21 cellular contexts compared by ENCODE assay signal in the genomic region with DNA sequence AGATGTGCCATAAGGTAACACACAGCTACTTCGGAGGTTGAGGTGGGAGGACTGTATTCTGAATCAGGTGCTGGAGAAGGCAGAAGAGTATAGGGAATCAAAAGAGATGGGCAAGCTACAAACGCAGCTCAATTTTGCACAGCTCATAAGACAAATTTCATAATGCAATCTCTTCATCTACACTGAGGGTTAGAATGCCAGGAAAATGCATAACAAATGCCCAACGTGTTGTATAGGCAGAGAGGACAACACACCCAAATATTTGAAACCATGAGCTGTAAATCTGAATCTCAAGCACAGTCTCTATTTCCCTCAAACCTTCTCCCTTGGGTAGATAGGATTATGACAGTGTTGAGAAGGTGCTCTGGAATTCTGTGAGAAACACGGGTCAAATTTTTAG.
DNase-seq lines count a peak whose midpoint lies in the region; ATAC-seq and TF ChIP-seq lines count a peak whose summit lies in the region.
"Had no signal": no experiment of that assay in that cellular context is flagged by ENCODE, and none has a peak within 500 bp of the region (broad histone marks: within the 10 kb centered on the region; RNA-seq: fewer than 3 reads in every experiment).

No MANE protein-coding gene starts in this region.

- H3K4me3 ChIP-seq in CD4-positive, CD25-positive, alpha-beta regulatory T cell (ENCODE audit: low read depth, low read length): no peak overlapping the region
- H3K4me3 ChIP-seq in DND-41 (ENCODE audit: low read depth in 1 of 2, low read length in 2 of 2) (no peak overlapping the region), Peyer's patch (no peak overlapping the region)
- no peak overlapping the region for H3K4me3 ChIP-seq in naive thymus-derived CD4-positive, alpha-beta T cell (ENCODE audit: low read length)
- H3K4me3 ChIP-seq: mucosa of descending colon, right lobe of liver, tibial artery had no signal

- peak overlapping the region; percentile 14 to 91 (median 70) for H3K27ac Mint-ChIP-seq in CD4-positive, CD25-positive, alpha-beta regulatory T cell
- peak overlapping the region; percentile 61 for H3K27ac Mint-ChIP-seq in activated T-helper 2 cell treated with anti-CD3 and anti-CD28 coated beads, Interferon-gamma antibody, Interleukin-2, Interleukin-4, amounts not matched to agents 10 μg/mL and 5 μg/mL and 100 μg/mL, durations not matched to agents 14 hours and 24 hours and 36 hours
- peak overlapping the region; percentile 81 to 98 (median 95) for H3K27ac Mint-ChIP-seq in naive thymus-derived CD4-positive, alpha-beta T cell
- H3K27ac Mint-ChIP-seq: H9 had no signal

- H3K27ac ChIP-seq in CD4-positive, CD25-positive, alpha-beta regulatory T cell (ENCODE audit: insufficient read depth, low read length, poor library complexity, severe bottlenecking): no peak overlapping the region
- no peak overlapping the region for H3K27ac ChIP-seq in DND-41 (ENCODE audit: low read length)
- H3K27ac ChIP-seq in naive thymus-derived CD4-positive, alpha-beta T cell (ENCODE audit: low read depth, low read length): no peak overlapping the region
- H3K27ac ChIP-seq in Peyer's patch: no peak overlapping the region
- H3K27ac ChIP-seq: right lobe of liver, tibial artery had no signal

- H3K36me3 ChIP-seq in CD4-positive, CD25-positive, alpha-beta regulatory T cell (ENCODE audit: control insufficient read depth, insufficient read depth, low read length): no peaks in the 10 kb centered on the region
- H3K36me3 ChIP-seq in DND-41 (ENCODE audit: insufficient read depth, low read length): no peaks in the 10 kb centered on the region
- no peaks in the 10 kb centered on the region for H3K36me3 ChIP-seq in naive thymus-derived CD4-positive, alpha-beta T cell (ENCODE audit: control insufficient read depth in 2 of 3, insufficient read depth in 3 of 3, low read length in 3 of 3)
- no peaks in the 10 kb centered on the region for H3K36me3 ChIP-seq in Peyer's patch
- H3K36me3 ChIP-seq: right lobe of liver, tibial artery had no signal

- peaks cover 29% of the 10 kb centered on the region for H3K4me1 ChIP-seq in CD4-positive, CD25-positive, alpha-beta regulatory T cell (ENCODE audit: control insufficient read depth, insufficient read depth, low read length, poor library complexity, severe bottlenecking)
- H3K4me1 ChIP-seq in DND-41 (ENCODE audit: insufficient read depth, low read length) (peaks cover 26% of the 10 kb centered on the region), Peyer's patch (peaks cover 0 to 9% (median 4%) of the 10 kb centered on the region in 4 donors)
- peaks cover 25 to 42% of the 10 kb centered on the region in 2 donors for H3K4me1 ChIP-seq in naive thymus-derived CD4-positive, alpha-beta T cell (ENCODE audit: control insufficient read depth in 2 of 2, insufficient read depth in 2 of 2, low read length in 2 of 2)
- H3K4me1 ChIP-seq: tibial artery had no signal

- H3K79me2 ChIP-seq in DND-41 (ENCODE audit: insufficient read depth, low read length): no peaks in the 10 kb centered on the region

- no peak overlapping the region for H3K4me2 ChIP-seq in DND-41 (ENCODE audit: insufficient read depth, low read length)

- ATAC-seq in CD4-positive, CD25-positive, alpha-beta regulatory T cell (ENCODE audit: low read depth in 2 of 2): no peak
- ATAC-seq in DND-41 (ENCODE audit: insufficient read depth, low read depth) (no peak), GM21447 (IDR thresholded peaks at IDR 0.05; ENCODE audit: unreplicated experiment) (no peak)
- ATAC-seq in naive thymus-derived CD4-positive, alpha-beta T cell: no peak

- H3K9me3 ChIP-seq in CD4-positive, CD25-positive, alpha-beta regulatory T cell (ENCODE audit: control insufficient read depth in 2 of 2, low read length in 2 of 2): peaks cover 0 to 7% of the 10 kb centered on the region in 2 experiments
- H3K9me3 ChIP-seq in DND-41 (ENCODE audit: insufficient read depth, low read length, severe bottlenecking) (peaks cover 23% of the 10 kb centered on the region), Peyer's patch (no peaks in the 10 kb centered on the region)
- peaks cover 0 to 13% (median 0%) of the 10 kb centered on the region in 3 experiments for H3K9me3 ChIP-seq in naive thymus-derived CD4-positive, alpha-beta T cell (ENCODE audit: control insufficient read depth in 2 of 3, low read length in 3 of 3)
- H3K9me3 ChIP-seq: right lobe of liver, tibial artery had no signal

- TF ChIP-seq CTCF in DND-41 (IDR thresholded peaks at IDR 0.05; ENCODE audit: borderline replicate concordance, extremely low read depth, low read length, poor library complexity, severe bottlenecking) (no peak), Peyer's patch (IDR thresholded peaks at IDR 0.05) (no peak)

- H2AFZ ChIP-seq in DND-41 (ENCODE audit: low read depth, low read length): 0 out of 2 replicates have a peak overlapping the region, but pooled peaks have one; percentile 27

- TF ChIP-seq POLR2A in Peyer's patch (IDR thresholded peaks at IDR 0.05): no peak

- POLR2A ChIA-PET in naive thymus-derived CD4-positive, alpha-beta T cell (lab: Charles Lee): interaction anchor here (0.5 to 1.1 kb wide), 3 partner anchors 7 to 41 kb away, joined by 3 to 4 read pairs (median 3); no protein-coding TSS in a partner anchor

- H3K9me3 Mint-ChIP-seq in CD4-positive, CD25-positive, alpha-beta regulatory T cell: peaks cover 0 to 4% (median 1%) of the 10 kb centered on the region in 7 donors
- H3K9me3 Mint-ChIP-seq in activated T-helper 2 cell treated with anti-CD3 and anti-CD28 coated beads, Interferon-gamma antibody, Interleukin-2, Interleukin-4, amounts not matched to agents 10 μg/mL and 5 μg/mL and 100 μg/mL, durations not matched to agents 14 hours and 24 hours and 36 hours: peaks cover 25% of the 10 kb centered on the region
- H3K9me3 Mint-ChIP-seq in naive thymus-derived CD4-positive, alpha-beta T cell: peaks cover 0 to 18% (median 4%) of the 10 kb centered on the region in 11 donors

- intact Hi-C loops in activated T-helper 2 cell treated with anti-CD3 and anti-CD28 coated beads, Interferon-gamma antibody, Interleukin-2, Interleukin-4, amounts not matched to agents 10 μg/mL and 5 μg/mL and 100 μg/mL, durations not matched to agents 14 hours and 24 hours and 36 hours (cut with micrococcal nuclease): loop anchor here (2.0 to 5.0 kb wide), 7 partner anchors 21 to 258 kb away; no protein-coding TSS in a partner anchor
- intact Hi-C loops in naive thymus-derived CD4-positive, alpha-beta T cell (cut with micrococcal nuclease): loop anchor here (2.0 to 5.0 kb wide), 3 partner anchors 23 to 41 kb away; no protein-coding TSS in a partner anchor

- no peaks in the 10 kb centered on the region for H3K36me3 Mint-ChIP-seq in CD4-positive, CD25-positive, alpha-beta regulatory T cell
- H3K36me3 Mint-ChIP-seq in activated T-helper 2 cell treated with anti-CD3 and anti-CD28 coated beads, Interferon-gamma antibody, Interleukin-2, Interleukin-4, amounts not matched to agents 10 μg/mL and 5 μg/mL and 100 μg/mL, durations not matched to agents 14 hours and 24 hours and 36 hours (ENCODE audit: low read depth): peaks cover 17% of the 10 kb centered on the region
- H3K36me3 Mint-ChIP-seq in naive thymus-derived CD4-positive, alpha-beta T cell: peaks cover 0 to 17% (median 2%) of the 10 kb centered on the region in 5 donors

- H3K27me3 ChIP-seq in CD4-positive, CD25-positive, alpha-beta regulatory T cell (ENCODE audit: control insufficient read depth, insufficient read depth, low read length): no peaks in the 10 kb centered on the region
- no peaks in the 10 kb centered on the region for H3K27me3 ChIP-seq in DND-41 (ENCODE audit: insufficient read depth, low read length, poor library complexity)
- H3K27me3 ChIP-seq in naive thymus-derived CD4-positive, alpha-beta T cell (ENCODE audit: control insufficient read depth in 2 of 2, insufficient read depth in 2 of 2, low read length in 2 of 2): no peaks in the 10 kb centered on the region
- H3K27me3 ChIP-seq in Peyer's patch: no peaks in the 10 kb centered on the region
- H3K27me3 ChIP-seq: right lobe of liver, tibial artery had no signal

- H3K4me3 Mint-ChIP-seq in CD4-positive, CD25-positive, alpha-beta regulatory T cell: peak overlapping the region; percentile 29 to 81 (median 59)
- no peak overlapping the region for H3K4me3 Mint-ChIP-seq in activated T-helper 2 cell treated with anti-CD3 and anti-CD28 coated beads, Interferon-gamma antibody, Interleukin-2, Interleukin-4, amounts not matched to agents 10 μg/mL and 5 μg/mL and 100 μg/mL, durations not matched to agents 14 hours and 24 hours and 36 hours (ENCODE audit: low read depth)
- H3K4me3 Mint-ChIP-seq in naive thymus-derived CD4-positive, alpha-beta T cell: peak overlapping the region in 7 of 10 donors; percentile 10 to 92 (median 82)
- H3K4me3 Mint-ChIP-seq: H9 had no signal

- H3K4me1 Mint-ChIP-seq in CD4-positive, CD25-positive, alpha-beta regulatory T cell: peaks cover 26 to 51% (median 33%) of the 10 kb centered on the region in 4 donors
- H3K4me1 Mint-ChIP-seq in activated T-helper 2 cell treated with anti-CD3 and anti-CD28 coated beads, Interferon-gamma antibody, Interleukin-2, Interleukin-4, amounts not matched to agents 10 μg/mL and 5 μg/mL and 100 μg/mL, durations not matched to agents 14 hours and 24 hours and 36 hours (ENCODE audit: low read depth): peaks cover 47% of the 10 kb centered on the region
- H3K4me1 Mint-ChIP-seq in naive thymus-derived CD4-positive, alpha-beta T cell: peaks cover 27 to 72% (median 61%) of the 10 kb centered on the region in 7 donors
- H3K4me1 Mint-ChIP-seq: H9 had no signal

- CTCF ChIA-PET in naive thymus-derived CD4-positive, alpha-beta T cell (lab: Charles Lee): interaction anchor here (0.6 to 1.0 kb wide), 4 partner anchors 11 to 47 kb away, joined by 3 to 4 read pairs (median 4); no protein-coding TSS in a partner anchor

- H3K27me3 Mint-ChIP-seq in CD4-positive, CD25-positive, alpha-beta regulatory T cell: no peaks in the 10 kb centered on the region
- no peaks in the 10 kb centered on the region for H3K27me3 Mint-ChIP-seq in activated T-helper 2 cell treated with anti-CD3 and anti-CD28 coated beads, Interferon-gamma antibody, Interleukin-2, Interleukin-4, amounts not matched to agents 10 μg/mL and 5 μg/mL and 100 μg/mL, durations not matched to agents 14 hours and 24 hours and 36 hours (ENCODE audit: low read depth)
- H3K27me3 Mint-ChIP-seq in naive thymus-derived CD4-positive, alpha-beta T cell: no peaks in the 10 kb centered on the region
- H3K27me3 Mint-ChIP-seq: T-helper 17 cell had no signal

- no peaks in the 10 kb centered on the region for H4K20me1 ChIP-seq in DND-41 (ENCODE audit: insufficient read depth, low read length)

- H3K9ac ChIP-seq in DND-41 (ENCODE audit: low read depth, low read length): no peak overlapping the region

- no peak for DNase-seq in CD4-positive, CD25-positive, alpha-beta regulatory T cell
- DNase-seq in DND-41: no peak
- DNase-seq in activated T-helper 2 cell treated with anti-CD3 and anti-CD28 coated beads, Interferon-gamma antibody, Interleukin-2, Interleukin-4, amounts not matched to agents 10 μg/mL and 5 μg/mL and 100 μg/mL, durations not matched to agents 14 hours and 24 hours and 36 hours (ENCODE audit: low spot score): no peak
- no peak for DNase-seq in naive thymus-derived CD4-positive, alpha-beta T cell
- no peak for DNase-seq in HUDEP-2 (lab: John Stamatoyannopoulos, UW; ENCODE audit: unreplicated experiment in 76 of 76)
- DNase-seq in Peyer's patch: no peak
- DNase-seq: activated CD4-positive, alpha-beta T cell treated with anti-CD3 and anti-CD28 coated beads, Interleukin-2, amount 50 U/mL, for 1 hour; activated CD8-positive, alpha-beta memory T cell treated with anti-CD3 and anti-CD28 coated beads, Interleukin-2, amount 50 U/mL, for 48 hours; GF-D8; H9; Karpas-422; mucosa of descending colon; NCI-H2171 treated with DMSO at 0.1 percent for 48 hours; NCI-H526; right lobe of liver; stimulated activated CD4-positive, alpha-beta T cell treated with anti-CD3 and anti-CD28 coated beads, Interleukin-12 subunit alpha, Interleukin-12 subunit beta, amount 100 ng/mL, for 4 hours; stimulated activated CD4-positive, alpha-beta T cell treated with anti-CD3 and anti-CD28 coated beads, Interleukin-4, amount 100 ng/mL, for 4 hours; stimulated activated naive CD8-positive, alpha-beta T cell treated with anti-CD3 and anti-CD28 coated beads, Interleukin-15, Interleukin-2, amounts not matched to agents 100 U/mL and 50 U/mL, for 24 hours; T-helper 17 cell; tibial artery had no signal
